In genomic region chr12:28237423-28237822, GRCh38 we compare ENCODE assay signal across 15 cellular contexts. TPM values are rescaled to one million over a fixed set of nuclear protein-coding genes. Genes with fewer than 3 reads are reported as not detected.
DNase-seq lines count a peak whose midpoint lies in the region; ATAC-seq, FAIRE-seq and TF ChIP-seq lines count a peak whose summit lies in the region.
"Had no signal": no experiment of that assay in that cellular context is flagged by ENCODE, and none has a peak within 500 bp of the region (broad histone marks: within the 10 kb centered on the region; RNA-seq: fewer than 3 reads in every experiment).

No MANE protein-coding gene starts in this region.

- H4K91ac ChIP-seq in H1 (replicated peaks; ENCODE audit: insufficient read length, low read length) = no peak overlapping the region

- H3K9ac ChIP-seq in NT2/D1 (ENCODE audit: insufficient read length, low read depth) (no peak overlapping the region), H1 (replicated peaks in 1 of 4; ENCODE audit: extremely low read depth in 1 of 4, low read depth in 3 of 4, low read length in 3 of 4) (no peak overlapping the region)

- TF ChIP-seq CTCF in H1 (IDR thresholded peaks at IDR 0.05; ENCODE audit: control extremely low read depth in 1 of 3, insufficient read depth in 1 of 3, low read depth in 1 of 3, low read length in 3 of 3) = peak; percentile 31 to 61 (median 37)

- TF ChIP-seq RAD21 in H1 (IDR thresholded peaks at IDR 0.05 in 1 of 2, conservative IDR thresholded peaks at IDR 0.05 in 1 of 2; ENCODE audit: low read depth in 2 of 2, low read length in 2 of 2) = peak; percentile 50 to 67; a peak in 3 of 4 replicates

- ATAC-seq in GM21526 (IDR thresholded peaks at IDR 0.05; ENCODE audit: low FRiP score, unreplicated experiment) = no peak
- ATAC-seq in activated CD4-positive, alpha-beta T cell treated with anti-CD3 and anti-CD28 coated beads for 36 hours = no peak
- no peak for ATAC-seq in activated T-cell treated with anti-CD3 and anti-CD28 coated beads, Interleukin-2, amount 50 U/mL, for 4 hours
- ATAC-seq: left ventricle myocardium superior had no signal

- POLR2A ChIA-PET in H1 (lab: Charles Lee; ENCODE audit: partially characterized antibody) = interaction anchor here (0.9 kb wide), 1 partner anchor 199 kb away, joined by 3 read pairs; no protein-coding TSS in a partner anchor
- POLR2A ChIA-PET in activated CD4-positive, alpha-beta T cell treated with anti-CD3 and anti-CD28 coated beads for 36 hours (lab: Charles Lee) = no interaction called here

- CTCF ChIA-PET in H1 (lab: Charles Lee; ENCODE audit: partially characterized antibody) = interaction anchor here (0.6 to 2.3 kb wide), 6 partner anchors 9 to 211 kb away, joined by 3 to 7 read pairs (median 3); no protein-coding TSS in a partner anchor
- CTCF ChIA-PET in activated CD4-positive, alpha-beta T cell treated with anti-CD3 and anti-CD28 coated beads for 36 hours (lab: Charles Lee) = no interaction called here

- H3K4me1 Mint-ChIP-seq in activated CD4-positive, alpha-beta T cell treated with anti-CD3 and anti-CD28 coated beads for 36 hours = peaks cover 23% of the 10 kb centered on the region
- H3K4me1 Mint-ChIP-seq in activated T-cell treated with anti-CD3 and anti-CD28 coated beads, Interleukin-2, amount 50 U/mL, for 4 hours (ENCODE audit: low read depth) = peaks cover 16% of the 10 kb centered on the region

- no peak overlapping the region for H3K14ac ChIP-seq in H1 (ENCODE audit: insufficient read length)

- no peak overlapping the region for H3K4ac ChIP-seq in H1 (replicated peaks; ENCODE audit: insufficient read length, low read depth, low read length)

- H3K79me1 ChIP-seq in H1 (ENCODE audit: low read depth, low read length) = no peaks in the 10 kb centered on the region; the same call in 1 of the 2 replicates

- no peaks in the 10 kb centered on the region for H3K23me2 ChIP-seq in H1 (ENCODE audit: low read depth, low read length)

- no peak overlapping the region for H2AK5ac ChIP-seq in H1 (ENCODE audit: low read depth, low read length)

- no peak overlapping the region for H2BK20ac ChIP-seq in H1 (ENCODE audit: low read length)

- no peak overlapping the region for H3K18ac ChIP-seq in H1 (ENCODE audit: extremely low read depth, low read length)

- no peak overlapping the region for H3K27ac Mint-ChIP-seq in activated CD4-positive, alpha-beta T cell treated with anti-CD3 and anti-CD28 coated beads for 36 hours
- H3K27ac Mint-ChIP-seq: activated naive CD8-positive, alpha-beta T cell treated with anti-CD3 and anti-CD28 coated beads for 36 hours had no signal

- H3K4me2 ChIP-seq in H1 (ENCODE audit: insufficient read depth in 1 of 2, low read depth in 2 of 2, low read length in 2 of 2) = no peak overlapping the region

- H2BK5ac ChIP-seq in H1 (ENCODE audit: low read depth, low read length) = no peak overlapping the region

- H4K20me1 ChIP-seq in H1 (replicated peaks in 1 of 2; ENCODE audit: control insufficient read depth in 1 of 2, insufficient read depth in 2 of 2, low read length in 2 of 2) = no peaks in the 10 kb centered on the region

- FAIRE-seq in H1 (lab: Jason Lieb, UNC) = no peak
- FAIRE-seq in urothelium cell line (lab: Jason Lieb, UNC) = no peak
- FAIRE-seq: GM12891 had no signal

- intact Hi-C loops in activated CD4-positive, alpha-beta T cell treated with anti-CD3 and anti-CD28 coated beads for 36 hours (cut with DNase I, micrococcal nuclease) = no loop called here

- H3K27ac ChIP-seq in H1 (ENCODE audit: low read depth, low read length) = no peak overlapping the region

- no peak overlapping the region for H3K56ac ChIP-seq in H1 (replicated peaks; ENCODE audit: insufficient read length, low read depth, low read length)

- no peak overlapping the region for H3K4me3 Mint-ChIP-seq in activated CD4-positive, alpha-beta T cell treated with anti-CD3 and anti-CD28 coated beads for 36 hours
- H3K4me3 Mint-ChIP-seq in activated T-cell treated with anti-CD3 and anti-CD28 coated beads, Interleukin-2, amount 50 U/mL, for 4 hours = no peak overlapping the region
- H3K4me3 Mint-ChIP-seq: activated naive CD8-positive, alpha-beta T cell treated with anti-CD3 and anti-CD28 coated beads for 36 hours had no signal

- H3K36me3 Mint-ChIP-seq in activated CD4-positive, alpha-beta T cell treated with anti-CD3 and anti-CD28 coated beads for 36 hours (ENCODE audit: low read depth) = peaks cover 5% of the 10 kb centered on the region
- H3K36me3 Mint-ChIP-seq in activated T-cell treated with anti-CD3 and anti-CD28 coated beads, Interleukin-2, amount 50 U/mL, for 4 hours (ENCODE audit: insufficient read depth) = peaks cover 4% of the 10 kb centered on the region

- H3K4me1 ChIP-seq in NT2/D1 (ENCODE audit: insufficient read depth, insufficient read length) = no peaks in the 10 kb centered on the region
- no peaks in the 10 kb centered on the region for H3K4me1 ChIP-seq in H1 (replicated peaks in 1 of 4; ENCODE audit: control insufficient read depth in 3 of 4, insufficient read depth in 4 of 4, low read length in 3 of 4)

- no peak overlapping the region for H3K23ac ChIP-seq in H1 (ENCODE audit: insufficient read length)

- DNase-seq in EL = peak; percentile 9
- DNase-seq in NT2/D1 (ENCODE audit: low read depth, low spot score) = peak; percentile 20
- DNase-seq in H1 (ENCODE audit: low read depth in 1 of 2, low spot score in 2 of 2) = no peak
- DNase-seq in lung microvascular endothelial cell (ENCODE audit: low read depth in 2 of 2) = peak; percentile 10 to 13
- no peak for DNase-seq in activated CD4-positive, alpha-beta T cell treated with anti-CD3 and anti-CD28 coated beads for 36 hours
- DNase-seq in urothelium cell line (ENCODE audit: low spot score) = no peak
- no peak for DNase-seq in activated T-cell treated with anti-CD3 and anti-CD28 coated beads, Interleukin-2, amount 50 U/mL, for 4 hours
- DNase-seq: activated CD8-positive, alpha-beta memory T cell treated with anti-CD3 and anti-CD28 coated beads, Interleukin-2, amount 50 U/mL, for 4 hours; activated naive CD8-positive, alpha-beta T cell treated with anti-CD3 and anti-CD28 coated beads for 36 hours; left ventricle myocardium superior; NCI-H1105 treated with DMSO at 0.1 percent for 48 hours; NCI-H526 treated with DMSO at 0.1 percent for 48 hours; SHP77 had no signal

- no peaks in the 10 kb centered on the region for H3K27me3 Mint-ChIP-seq in activated CD4-positive, alpha-beta T cell treated with anti-CD3 and anti-CD28 coated beads for 36 hours
- H3K27me3 Mint-ChIP-seq in activated T-cell treated with anti-CD3 and anti-CD28 coated beads, Interleukin-2, amount 50 U/mL, for 4 hours (ENCODE audit: low read depth) = no peaks in the 10 kb centered on the region
- H3K27me3 Mint-ChIP-seq: activated naive CD8-positive, alpha-beta T cell treated with anti-CD3 and anti-CD28 coated beads for 36 hours had no signal

- no peak overlapping the region for H4K5ac ChIP-seq in H1 (ENCODE audit: insufficient read length, low read depth, low read length)

- H2AFZ ChIP-seq in H1 (ENCODE audit: low read length) = no peak overlapping the region

- H2BK120ac ChIP-seq in H1 (replicated peaks; ENCODE audit: low read depth, low read length) = no peak overlapping the region

- TF ChIP-seq POLR2A in H1 (IDR thresholded peaks at IDR 0.05; ENCODE audit: control extremely low read depth in 1 of 2, low read depth in 2 of 2, low read length in 2 of 2) = no peak

- H3K9me3 ChIP-seq in NT2/D1 (ENCODE audit: insufficient read depth, low read length) (no peaks in the 10 kb centered on the region), H1 (ENCODE audit: insufficient read depth in 2 of 2, low read depth in 1 of 2, low read length in 1 of 2) (no peaks in the 10 kb centered on the region)

- H3K27me3 ChIP-seq in NT2/D1 (ENCODE audit: insufficient read depth, insufficient read length) (no peaks in the 10 kb centered on the region), H1 (replicated peaks in 1 of 4; ENCODE audit: control insufficient read depth in 3 of 4, extremely low read depth in 1 of 4, insufficient read depth in 3 of 4, low read length in 3 of 4) (no peaks in the 10 kb centered on the region)

- H3K79me2 ChIP-seq in H1 (ENCODE audit: control insufficient read depth in 1 of 2, insufficient read depth in 2 of 2, low read length in 2 of 2) = peaks cover 0 to 33% of the 10 kb centered on the region in 2 experiments; a peak in 2 of 4 replicates

- no peak overlapping the region for H2BK12ac ChIP-seq in H1 (ENCODE audit: low read depth, low read length)

- no peak overlapping the region for H4K8ac ChIP-seq in H1 (ENCODE audit: extremely low read depth, insufficient read depth, low read length)

- H3K36me3 ChIP-seq in NT2/D1 (ENCODE audit: insufficient read depth, insufficient read length, low read length) (no peaks in the 10 kb centered on the region), H1 (ENCODE audit: control insufficient read depth in 2 of 4, insufficient read depth in 4 of 4, low read length in 3 of 4) (no peaks in the 10 kb centered on the region)

- H3K4me3 ChIP-seq in NT2/D1 (ENCODE audit: insufficient read length, low read depth) (no peak overlapping the region), H1 (ENCODE audit: extremely low read depth in 1 of 4, insufficient read depth in 2 of 4, low read depth in 3 of 4, low read length in 4 of 4) (no peak overlapping the region)

- TF ChIP-seq EP300 in H1 (IDR thresholded peaks at IDR 0.05; ENCODE audit: borderline replicate concordance in 1 of 2, low read depth in 2 of 2, low read length in 2 of 2) = no peak

- peaks cover 1% of the 10 kb centered on the region for H3K9me3 Mint-ChIP-seq in activated CD4-positive, alpha-beta T cell treated with anti-CD3 and anti-CD28 coated beads for 36 hours (ENCODE audit: low read depth)
- H3K9me3 Mint-ChIP-seq in activated T-cell treated with anti-CD3 and anti-CD28 coated beads, Interleukin-2, amount 50 U/mL, for 4 hours = no peaks in the 10 kb centered on the region

- no peak overlapping the region for H2BK15ac ChIP-seq in H1 (ENCODE audit: low read length)

TF ChIP-seq in H1, 55 proteins besides CTCF, POLR2A, EP300 and RAD21 (continues in another document):
- TF ChIP-seq SAP30 (IDR thresholded peaks at IDR 0.05; ENCODE audit: insufficient read depth, insufficient replicate concordance, low read length) = no peak

RNA-seq across cellular contexts. Expression of gene CCDC91, which starts 47.2 kb away (rescaled TPM):
- total RNA-seq in H1 (2021; fragmentation: NEBNext Ultra II Directional; extraction: Animal tissue kit (Norgen Biotek cat#: 25700)) = 23.1 and 23.8 TPM in 2 replicates
- 6.9 and 8.6 TPM in 2 replicates for polyA plus RNA-seq in H1 (2011; rRNA removed)
- 10.4 TPM for polyA plus RNA-seq in H1 (2011; cell fraction: cytosol; rRNA removed)
- 15.5 TPM for polyA plus RNA-seq in H1 (2011; cell fraction: nucleus; rRNA removed)
- 8.9 to 15.6 TPM (median 10.2 TPM) in 4 replicates for polyA plus RNA-seq in H1 (2012, experiment 1 of 2)
- polyA plus RNA-seq in H1 (2012, experiment 2 of 2) = 2.0 TPM
- polyA plus RNA-seq in H1 (2013, experiment 1 of 2) = 48.3 TPM
- 32.3 TPM for polyA plus RNA-seq in H1 (2013, experiment 2 of 2)
- polyA minus RNA-seq in H1 (2011; rRNA and poly(A)+ RNA removed) = 26.5 and 28.0 TPM in 2 replicates
- 14.6 TPM for polyA minus RNA-seq in H1 (2011; cell fraction: cytosol; rRNA and poly(A)+ RNA removed)
- 88.8 TPM for polyA minus RNA-seq in H1 (2011; cell fraction: nucleus; rRNA and poly(A)+ RNA removed)
- 4.1 and 6.3 TPM in 2 replicates for total RNA-seq in lung microvascular endothelial cell
- 10 to 100 TPM; 13.9 to 16.0 TPM for total RNA-seq in activated CD4-positive, alpha-beta T cell treated with anti-CD3 and anti-CD28 coated beads for 36 hours
- 10 to 100 TPM; 17.8 to 18.2 (median 18.1) TPM for total RNA-seq in activated T-cell treated with anti-CD3 and anti-CD28 coated beads, Interleukin-2, amount 50 U/mL, for 4 hours

Comparison
In these comparisons a context has a peak if more than half of its experiments do, and no peak if none do; other contexts are left out.
1. DNase-seq: peak in EL (single experiment), NT2/D1 (single experiment) and lung microvascular endothelial cell (2 of 2); none in H1 (0 of 2), activated CD4-positive, alpha-beta T cell treated with anti-CD3 and anti-CD28 coated beads for 36 hours (single experiment), urothelium cell line (single experiment) and activated T-cell treated with anti-CD3 and anti-CD28 coated beads, Interleukin-2, amount 50 U/mL, for 4 hours (single experiment).